ENCODE assay signal across 9 cellular contexts in genomic region chr17:82274134-82275020, GRCh38. TPM values are rescaled to one million over a fixed set of nuclear protein-coding genes. Genes with fewer than 3 reads are reported as not detected.
DNase-seq lines count a peak whose midpoint lies in the region; TF ChIP-seq lines count a peak whose summit lies in the region.
"Had no signal": no experiment of that assay in that cellular context is flagged by ENCODE, and none has a peak within 500 bp of the region (broad histone marks: within the 10 kb centered on the region; RNA-seq: fewer than 3 reads in every experiment).

No MANE protein-coding gene starts in this region.

- in situ Hi-C loops in transverse colon (cut with MboI; ENCODE audit: low pct_ligation_motif_present in 1 of 4, low pct_unique_long_range_greater_than_20kb in 1 of 4, low sequenced_read_pairs in 3 of 4): no loop called here

- TF ChIP-seq CTCF in brain (conservative IDR thresholded peaks at IDR 0.05) (no peak), transverse colon (IDR thresholded peaks at IDR 0.05) (no peak)

- H3K79me2 ChIP-seq in mesendoderm (ENCODE audit: control insufficient read depth, insufficient read depth, low read length): peaks cover 33% of the 10 kb centered on the region

- no peak for TF ChIP-seq EP300 in transverse colon (IDR thresholded peaks at IDR 0.05; ENCODE audit: low read depth)

- no peak overlapping the region for H3K23ac ChIP-seq in mesendoderm (ENCODE audit: low read length)

- no peak overlapping the region for H2BK120ac ChIP-seq in mesendoderm (ENCODE audit: low read depth, low read length)

- H3K56ac ChIP-seq in mesendoderm (ENCODE audit: low read length): peak overlapping the region; percentile 93

- peak overlapping the region; percentile 12 for H3K27ac Mint-ChIP-seq in activated naive CD4-positive, alpha-beta T cell treated with anti-CD3 and anti-CD28 coated beads, Interleukin-2, amount 50 U/mL, for 24 hours
- peak overlapping the region; percentile 34 to 100 (median 100) for H3K27ac Mint-ChIP-seq in brain
- H3K27ac Mint-ChIP-seq in activated T-helper 2 cell treated with anti-CD3 and anti-CD28 coated beads, Interferon-gamma antibody, Interleukin-2, Interleukin-4, amounts not matched to agents 10 μg/mL and 5 μg/mL and 100 μg/mL, durations not matched to agents 14 hours and 24 hours and 36 hours: no peak overlapping the region

- peaks cover 31% of the 10 kb centered on the region for H3K4me1 Mint-ChIP-seq in activated naive CD4-positive, alpha-beta T cell treated with anti-CD3 and anti-CD28 coated beads, Interleukin-2, amount 50 U/mL, for 24 hours
- H3K4me1 Mint-ChIP-seq in brain: peaks cover 68% of the 10 kb centered on the region
- peaks cover 22% of the 10 kb centered on the region for H3K4me1 Mint-ChIP-seq in activated T-helper 2 cell treated with anti-CD3 and anti-CD28 coated beads, Interferon-gamma antibody, Interleukin-2, Interleukin-4, amounts not matched to agents 10 μg/mL and 5 μg/mL and 100 μg/mL, durations not matched to agents 14 hours and 24 hours and 36 hours (ENCODE audit: low read depth)

- no peak overlapping the region for H3K4me2 ChIP-seq in mesendoderm (ENCODE audit: low read length)

- no peak overlapping the region for H2AK5ac ChIP-seq in mesendoderm (ENCODE audit: low read length)

- H3K9me3 Mint-ChIP-seq in activated naive CD4-positive, alpha-beta T cell treated with anti-CD3 and anti-CD28 coated beads, Interleukin-2, amount 50 U/mL, for 24 hours: no peaks in the 10 kb centered on the region
- H3K9me3 Mint-ChIP-seq in brain: peaks cover 0 to 2% (median 0%) of the 10 kb centered on the region in 5 experiments
- no peaks in the 10 kb centered on the region for H3K9me3 Mint-ChIP-seq in activated T-helper 2 cell treated with anti-CD3 and anti-CD28 coated beads, Interferon-gamma antibody, Interleukin-2, Interleukin-4, amounts not matched to agents 10 μg/mL and 5 μg/mL and 100 μg/mL, durations not matched to agents 14 hours and 24 hours and 36 hours

- H3K27ac ChIP-seq in mesendoderm (ENCODE audit: low read depth, low read length) (no peak overlapping the region), transverse colon (peak overlapping the region; percentile 96 to 100 (median 98))

- H3K4me1 ChIP-seq in mesendoderm (ENCODE audit: control insufficient read depth, low read depth, low read length) (peaks cover 8% of the 10 kb centered on the region), transverse colon (peaks cover 31 to 44% (median 39%) of the 10 kb centered on the region in 4 donors)

- H3K4ac ChIP-seq in mesendoderm (ENCODE audit: low read depth, low read length): no peak overlapping the region

- H4K8ac ChIP-seq in mesendoderm (ENCODE audit: low read depth, low read length): no peak overlapping the region

- no peak overlapping the region for H2BK15ac ChIP-seq in mesendoderm (replicated peaks; ENCODE audit: low read depth)

- H3K79me1 ChIP-seq in mesendoderm (ENCODE audit: low read length): peaks cover 6% of the 10 kb centered on the region

- TF ChIP-seq POLR2A in transverse colon (IDR thresholded peaks at IDR 0.05): no peak

- H3K27me3 Mint-ChIP-seq in activated naive CD4-positive, alpha-beta T cell treated with anti-CD3 and anti-CD28 coated beads, Interleukin-2, amount 50 U/mL, for 24 hours: no peaks in the 10 kb centered on the region
- peaks cover 6% of the 10 kb centered on the region for H3K27me3 Mint-ChIP-seq in brain
- H3K27me3 Mint-ChIP-seq in activated T-helper 2 cell treated with anti-CD3 and anti-CD28 coated beads, Interferon-gamma antibody, Interleukin-2, Interleukin-4, amounts not matched to agents 10 μg/mL and 5 μg/mL and 100 μg/mL, durations not matched to agents 14 hours and 24 hours and 36 hours (ENCODE audit: low read depth): no peaks in the 10 kb centered on the region

- H3K4me3 Mint-ChIP-seq in activated naive CD4-positive, alpha-beta T cell treated with anti-CD3 and anti-CD28 coated beads, Interleukin-2, amount 50 U/mL, for 24 hours: no peak overlapping the region
- H3K4me3 Mint-ChIP-seq in brain: peak overlapping the region; percentile 90 to 99 (median 91)
- no peak overlapping the region for H3K4me3 Mint-ChIP-seq in activated T-helper 2 cell treated with anti-CD3 and anti-CD28 coated beads, Interferon-gamma antibody, Interleukin-2, Interleukin-4, amounts not matched to agents 10 μg/mL and 5 μg/mL and 100 μg/mL, durations not matched to agents 14 hours and 24 hours and 36 hours (ENCODE audit: low read depth)

- intact Hi-C loops in transverse colon (cut with DNase I; ENCODE audit: low total_unique reads): no loop called here
- intact Hi-C loops in activated T-helper 2 cell treated with anti-CD3 and anti-CD28 coated beads, Interferon-gamma antibody, Interleukin-2, Interleukin-4, amounts not matched to agents 10 μg/mL and 5 μg/mL and 100 μg/mL, durations not matched to agents 14 hours and 24 hours and 36 hours (cut with micrococcal nuclease): no loop called here

- peaks cover 4% of the 10 kb centered on the region for H3K36me3 Mint-ChIP-seq in activated naive CD4-positive, alpha-beta T cell treated with anti-CD3 and anti-CD28 coated beads, Interleukin-2, amount 50 U/mL, for 24 hours
- H3K36me3 Mint-ChIP-seq in brain: peaks cover 53% of the 10 kb centered on the region
- peaks cover 30% of the 10 kb centered on the region for H3K36me3 Mint-ChIP-seq in activated T-helper 2 cell treated with anti-CD3 and anti-CD28 coated beads, Interferon-gamma antibody, Interleukin-2, Interleukin-4, amounts not matched to agents 10 μg/mL and 5 μg/mL and 100 μg/mL, durations not matched to agents 14 hours and 24 hours and 36 hours (ENCODE audit: low read depth)

- H3K4me3 ChIP-seq in mesendoderm (ENCODE audit: low read length) (no peak overlapping the region), transverse colon (peak overlapping the region; percentile 38 to 95 (median 76))

- H3K36me3 ChIP-seq in mesendoderm (ENCODE audit: control insufficient read depth, insufficient read depth, low read length) (peaks cover 10% of the 10 kb centered on the region), transverse colon (peaks cover 0 to 7% (median 0%) of the 10 kb centered on the region in 4 donors)

- H3K9me3 ChIP-seq in transverse colon: no peaks in the 10 kb centered on the region

- H4K5ac ChIP-seq in mesendoderm (ENCODE audit: low read length): no peak overlapping the region

- H2BK5ac ChIP-seq in mesendoderm (ENCODE audit: low read length): no peak overlapping the region

- no peaks in the 10 kb centered on the region for H3K27me3 ChIP-seq in mesendoderm (ENCODE audit: insufficient read depth, low read length, poor library complexity)
- H3K27me3 ChIP-seq in transverse colon: no peaks in the 10 kb centered on the region

- H3K9ac ChIP-seq in mesendoderm (ENCODE audit: low read length): peak overlapping the region; percentile 80

- DNase-seq in activated naive CD4-positive, alpha-beta T cell treated with Interleukin-2 at 50 U/mL for 16 hours: no peak
- no peak for DNase-seq in mesendoderm
- no peak for DNase-seq in transverse colon
- no peak for DNase-seq in activated T-helper 2 cell treated with anti-CD3 and anti-CD28 coated beads, Interferon-gamma antibody, Interleukin-2, Interleukin-4, amounts not matched to agents 10 μg/mL and 5 μg/mL and 100 μg/mL, durations not matched to agents 14 hours and 24 hours and 36 hours (ENCODE audit: low spot score)
- no peak for DNase-seq in OCI-M1 (lab: John Stamatoyannopoulos, UW)
- no peak for DNase-seq in NCI-H1436 treated with DMSO at 0.1 percent for 48 hours (lab: John Stamatoyannopoulos, UW)

- no peak overlapping the region for H3K18ac ChIP-seq in mesendoderm (ENCODE audit: low read length)

- no CpG with 5 or more reads among the region's 27 CpGs for WGBS in mesendoderm (ENCODE audit: extremely low coverage, insufficient coverage, low lambda C conversion rate)
- WGBS in transverse colon (ENCODE audit: low coverage in 1 of 2), 2 donors: 73% methylated on average over 27 of the region's 27 CpGs; no CpG with 5 or more reads in 1 of the 2 donors

RNA-seq across cellular contexts. Expression of gene CSNK1D, which starts 0.9 kb away (rescaled TPM):
- polyA plus RNA-seq in brain (ENCODE audit: insufficient read depth, low read depth, low replicate concordance): 62.3 TPM
- 76.4 TPM for polyA plus RNA-seq in mesendoderm (2013, experiment 1 of 2)
- 75.9 TPM for polyA plus RNA-seq in mesendoderm (2013, experiment 2 of 2)
- total RNA-seq in transverse colon: 100 to 1,000 TPM in 2 of 4 donors, 10 to 100 TPM in 2; 86.0 to 230 (median 148) TPM
- total RNA-seq in activated T-helper 2 cell treated with anti-CD3 and anti-CD28 coated beads, Interferon-gamma antibody, Interleukin-2, Interleukin-4, amounts not matched to agents 10 μg/mL and 5 μg/mL and 100 μg/mL, durations not matched to agents 14 hours and 24 hours and 36 hours: 139 and 151 TPM in 2 replicates

RNA-seq across cellular contexts. Expression of gene CD7, which starts 43.0 kb away (rescaled TPM):
- polyA plus RNA-seq in brain (ENCODE audit: insufficient read depth, low read depth, low replicate concordance): 0.88 TPM
- 0.34 TPM for polyA plus RNA-seq in mesendoderm (2013, experiment 1 of 2)
- polyA plus RNA-seq in mesendoderm (2013, experiment 2 of 2): 0.39 TPM
- 1 to 10 TPM; 6.1 to 9.7 (median 7.4) TPM for total RNA-seq in transverse colon
- total RNA-seq in activated T-helper 2 cell treated with anti-CD3 and anti-CD28 coated beads, Interferon-gamma antibody, Interleukin-2, Interleukin-4, amounts not matched to agents 10 μg/mL and 5 μg/mL and 100 μg/mL, durations not matched to agents 14 hours and 24 hours and 36 hours: 345 and 351 TPM in 2 replicates
- total RNA-seq: SK-MEL-5 had no signal

RNA-seq across cellular contexts. Expression of gene SLC16A3, which starts 45.5 kb away (rescaled TPM):
- polyA plus RNA-seq in brain (ENCODE audit: insufficient read depth, low read depth, low replicate concordance): 8.7 TPM
- 1.9 TPM for polyA plus RNA-seq in mesendoderm (2013, experiment 1 of 2)
- 1.6 TPM for polyA plus RNA-seq in mesendoderm (2013, experiment 2 of 2)
- total RNA-seq in transverse colon: 100 to 1,000 TPM in 1 of 4 donors, 10 to 100 TPM in 3; 11.5 to 105 (median 48.9) TPM
- total RNA-seq in activated T-helper 2 cell treated with anti-CD3 and anti-CD28 coated beads, Interferon-gamma antibody, Interleukin-2, Interleukin-4, amounts not matched to agents 10 μg/mL and 5 μg/mL and 100 μg/mL, durations not matched to agents 14 hours and 24 hours and 36 hours: 187 and 200 TPM in 2 replicates

RNA-seq across cellular contexts. Expression of gene SECTM1, which starts 59.2 kb away (rescaled TPM):
- polyA plus RNA-seq in brain (ENCODE audit: insufficient read depth, low read depth, low replicate concordance): 1.2 TPM
- 0.03 TPM for polyA plus RNA-seq in mesendoderm (2013, experiment 1 of 2)
- 0.01 TPM for polyA plus RNA-seq in mesendoderm (2013, experiment 2 of 2)
- 100 to 1,000 TPM in 2 of 4 donors, 10 to 100 TPM in 1, 1 to 10 TPM in 1; 5.8 to 127 (median 107) TPM for total RNA-seq in transverse colon
- total RNA-seq in activated T-helper 2 cell treated with anti-CD3 and anti-CD28 coated beads, Interferon-gamma antibody, Interleukin-2, Interleukin-4, amounts not matched to agents 10 μg/mL and 5 μg/mL and 100 μg/mL, durations not matched to agents 14 hours and 24 hours and 36 hours: 2.7 and 3.7 TPM in 2 replicates

Comparison
In these comparisons a context has a peak if more than half of its experiments do, and no peak if none do; other contexts are left out.
1. H3K4me3 Mint-ChIP-seq: peak in brain (5 of 5); none in activated naive CD4-positive, alpha-beta T cell treated with anti-CD3 and anti-CD28 coated beads, Interleukin-2, amount 50 U/mL, for 24 hours (single experiment) and activated T-helper 2 cell treated with anti-CD3 and anti-CD28 coated beads, Interferon-gamma antibody, Interleukin-2, Interleukin-4, amounts not matched to agents 10 μg/mL and 5 μg/mL and 100 μg/mL, durations not matched to agents 14 hours and 24 hours and 36 hours (single experiment).
2. RNA of gene CD7, which starts 43.0 kb away (total RNA-seq): 345 to 351 TPM in activated T-helper 2 cell treated with anti-CD3 and anti-CD28 coated beads, Interferon-gamma antibody, Interleukin-2, Interleukin-4, amounts not matched to agents 10 μg/mL and 5 μg/mL and 100 μg/mL, durations not matched to agents 14 hours and 24 hours and 36 hours; 6.1 to 9.7 TPM in transverse colon; every median in the first group is over 10 times any median in the second.